ENCODE assay signal across 13 cellular contexts in genomic region chr2:66305714-66306113, GRCh38.
DNase-seq lines count a peak whose midpoint lies in the region; TF ChIP-seq lines count a peak whose summit lies in the region.
"Had no signal": no experiment of that assay in that cellular context is flagged by ENCODE, and none has a peak within 500 bp of the region (broad histone marks: within the 10 kb centered on the region; RNA-seq: fewer than 3 reads in every experiment).

No MANE protein-coding gene starts in this region.

- no peak for TF ChIP-seq CTCF in GM10266 (IDR thresholded peaks at IDR 0.05; ENCODE audit: control insufficient read depth, insufficient read depth, low read depth, missing control alignments)

- DNase-seq in COR-L47 (lab: John Stamatoyannopoulos, UW) (peak; percentile 90), NCI-H345 treated with DMSO at 0.1 percent for 48 hours (lab: John Stamatoyannopoulos, UW; ENCODE audit: unreplicated experiment) (peak; percentile 69), fibroblast of gingiva (ENCODE audit: low read depth) (peak; percentile 3), nucleus accumbens (lab: John Stamatoyannopoulos, UW) (peak in 47 of 56 donors; percentile 11 to 79 (median 48)), NCI-H128 (lab: John Stamatoyannopoulos, UW; ENCODE audit: unreplicated experiment) (no peak), GM10266 (ENCODE audit: extremely low spot score) (no peak), Kasumi-1 (lab: John Stamatoyannopoulos, UW) (no peak)
- no peak for DNase-seq in activated naive CD4-positive, alpha-beta T cell treated with Interleukin-2 at 50 U/mL for 16 hours
- DNase-seq: activated T-cell treated with anti-CD3 and anti-CD28 coated beads, Interleukin-2, amount 50 U/mL, for 72 hours; erythroblast; MV-4-11; naive B cell; T-helper 2 cell had no signal

Comparison
In these comparisons a context has a peak if more than half of its experiments do, and no peak if none do; other contexts are left out.
1. DNase-seq: peak in COR-L47 (single experiment), NCI-H345 treated with DMSO at 0.1 percent for 48 hours (single experiment), fibroblast of gingiva (single experiment) and nucleus accumbens (47 of 56); none in NCI-H128 (single experiment), GM10266 (single experiment), activated naive CD4-positive, alpha-beta T cell treated with Interleukin-2 at 50 U/mL for 16 hours (single experiment) and Kasumi-1 (0 of 2).